In genomic region chr3:112602217-112602838, GRCh38 we compare ENCODE assay signal across 14 cellular contexts. TPM values are rescaled to one million over a fixed set of nuclear protein-coding genes. Genes with fewer than 3 reads are reported as not detected.
DNase-seq lines count a peak whose midpoint lies in the region; ATAC-seq lines count a peak whose summit lies in the region.
"Had no signal": no experiment of that assay in that cellular context is flagged by ENCODE, and none has a peak within 500 bp of the region (broad histone marks: within the 10 kb centered on the region; RNA-seq: fewer than 3 reads in every experiment).

No MANE protein-coding gene starts in this region.

- H3K27ac ChIP-seq in ACC112 (ENCODE audit: low read depth, low read length) (peak overlapping the region; percentile 22), GM23248 (peak overlapping the region; percentile 57)
- H3K27ac ChIP-seq: epithelial cell of prostate had no signal

- H3K4me3 ChIP-seq in ACC112 (ENCODE audit: low read depth, low read length) (no peak overlapping the region), GM23248 (no peak overlapping the region)
- H3K4me3 ChIP-seq: HAP-1 had no signal

- H3K4me2 ChIP-seq in GM23248 (ENCODE audit: unreplicated experiment) = no peak overlapping the region

- H3K36me3 ChIP-seq in ACC112 (ENCODE audit: insufficient read depth, low read length) (peaks cover 51% of the 10 kb centered on the region), GM23248 (ENCODE audit: low read depth) (peaks cover 95% of the 10 kb centered on the region)
- H3K36me3 ChIP-seq: HAP-1 had no signal

- H3K9me2 ChIP-seq in GM23248 (ENCODE audit: insufficient read depth) = no peaks in the 10 kb centered on the region

- H3K36me3 Mint-ChIP-seq in immature natural killer cell = peaks cover under 1 to 5% (median 3%) of the 10 kb centered on the region in 3 donors

- H3K27me3 ChIP-seq in ACC112 (ENCODE audit: insufficient read depth, low read length) = no peaks in the 10 kb centered on the region
- H3K27me3 ChIP-seq in GM23248 (replicated peaks; ENCODE audit: insufficient read depth) = no peaks in the 10 kb centered on the region

- H3K27ac Mint-ChIP-seq in immature natural killer cell = no peak overlapping the region
- H3K27ac Mint-ChIP-seq: B cell had no signal

- no peaks in the 10 kb centered on the region for H3K9me3 Mint-ChIP-seq in immature natural killer cell

- peaks cover 0 to 11% (median 0%) of the 10 kb centered on the region in 3 donors for H3K27me3 Mint-ChIP-seq in immature natural killer cell (ENCODE audit: low read depth in 3 of 3)
- H3K27me3 Mint-ChIP-seq: B cell had no signal

- H3K4me1 Mint-ChIP-seq in immature natural killer cell = peaks cover 8 to 17% of the 10 kb centered on the region in 2 donors

- H3F3A ChIP-seq in GM23248 (ENCODE audit: insufficient read depth) = peaks cover 95% of the 10 kb centered on the region

- no peak overlapping the region; the same call in 1 of the 2 replicates for H3K9ac ChIP-seq in GM23248

- no peaks in the 10 kb centered on the region for H3K9me3 ChIP-seq in GM23248 (ENCODE audit: low read depth)
- H3K9me3 ChIP-seq: HAP-1 had no signal

- in situ Hi-C loops in GM23248 (cut with MboI) = no loop called here

- ATAC-seq in GM18870 (IDR thresholded peaks at IDR 0.05; ENCODE audit: unreplicated experiment) = peak; percentile 93
- peak; percentile 73 for ATAC-seq in HG03354 (IDR thresholded peaks at IDR 0.05; ENCODE audit: poor library complexity, severe bottlenecking, unreplicated experiment)

- no peaks in the 10 kb centered on the region for H4K20me1 ChIP-seq in GM23248 (ENCODE audit: insufficient read depth)

- H2AFZ ChIP-seq in ACC112 (ENCODE audit: low read length, unreplicated experiment) = no peak overlapping the region
- H2AFZ ChIP-seq in GM23248 = no peak overlapping the region

- no peaks in the 10 kb centered on the region for H3K79me2 ChIP-seq in ACC112 (ENCODE audit: control insufficient read depth, insufficient read depth, low read length, unreplicated experiment)
- H3K79me2 ChIP-seq in GM23248 (ENCODE audit: insufficient read depth) = peaks cover 13% of the 10 kb centered on the region; the same call in 1 of the 2 replicates

- no peak overlapping the region for H3K4me3 Mint-ChIP-seq in immature natural killer cell
- H3K4me3 Mint-ChIP-seq: B cell had no signal

- DNase-seq in GM23248 = no peak
- DNase-seq in HUDEP-2 (lab: John Stamatoyannopoulos, UW; ENCODE audit: unreplicated experiment in 76 of 76) = no peak
- no peak for DNase-seq in immature natural killer cell
- DNase-seq in Kasumi-1 (lab: John Stamatoyannopoulos, UW) = no peak
- DNase-seq in Ammon's horn (ENCODE audit: low spot score) = no peak
- DNase-seq: GDM1, NCI-H2171 treated with DMSO at 0.1 percent for 48 hours had no signal

- H3K4me1 ChIP-seq in ACC112 (ENCODE audit: control insufficient read depth, insufficient read depth, low read length, unreplicated experiment) (peaks cover 23% of the 10 kb centered on the region), GM23248 (ENCODE audit: insufficient read depth) (peaks cover 27% of the 10 kb centered on the region)

RNA-seq across cellular contexts. Expression of gene CCDC80, which starts 38.6 kb away (rescaled TPM):
- total RNA-seq in GM23248 (2014; rRNA removed; shearing (Covaris generic)) = 1,174 and 1,238 TPM in 2 replicates
- 2,200 and 2,264 TPM in 2 replicates for polyA plus RNA-seq in GM23248 (2016; fragmentation: Nextera tagmentation; extraction: Ambion mirVana)
- under 1 TPM in 1 of 3 donors, not detected in 2; 0.20 TPM for polyA plus RNA-seq in immature natural killer cell
- total RNA-seq: B cell; T-helper 2 cell treated with Interferon-gamma antibody and Interleukin-4, amounts not matched to agents 100 ng/mL and 5 ng/mL, for 36 hours had no signal

RNA-seq across cellular contexts. Expression of gene SLC35A5, which starts 40.5 kb away (rescaled TPM):
- 53.0 and 56.4 TPM in 2 replicates for total RNA-seq in GM23248 (2014; rRNA removed; shearing (Covaris generic))
- 48.5 and 48.6 TPM in 2 replicates for polyA plus RNA-seq in GM23248 (2016; fragmentation: Nextera tagmentation; extraction: Ambion mirVana)
- 10 to 100 TPM in 2 of 3 donors, 1 to 10 TPM in 1; 7.6 to 20.1 (median 16.7) TPM for polyA plus RNA-seq in immature natural killer cell

RNA-seq across cellular contexts. Expression of gene ATG3, which starts 40.6 kb away (rescaled TPM):
- total RNA-seq in GM23248 (2014; rRNA removed; shearing (Covaris generic)) = 44.0 and 58.6 TPM in 2 replicates
- polyA plus RNA-seq in GM23248 (2016; fragmentation: Nextera tagmentation; extraction: Ambion mirVana) (69.8 and 70.6 TPM in 2 replicates), immature natural killer cell (100 to 1,000 TPM in 1 of 3 donors, 10 to 100 TPM in 2; 53.9 to 120 (median 62.8) TPM)

Comparison
In these comparisons a context has a peak if more than half of its experiments do, and no peak if none do; other contexts are left out.
1. RNA of gene CCDC80, which starts 38.6 kb away (polyA plus RNA-seq): 2,200 to 2,264 TPM in GM23248; 0.20 TPM in immature natural killer cell; every median in the first group is over 1,000 times any median in the second.